17 cellular contexts compared by ENCODE assay signal in genomic region chr1:26044971-26045711, GRCh38. TPM values are rescaled to one million over a fixed set of nuclear protein-coding genes. Genes with fewer than 3 reads are reported as not detected.
DNase-seq lines count a peak whose midpoint lies in the region; ATAC-seq and TF ChIP-seq lines count a peak whose summit lies in the region.
"Had no signal": no experiment of that assay in that cellular context is flagged by ENCODE, and none has a peak within 500 bp of the region (broad histone marks: within the 10 kb centered on the region; RNA-seq: fewer than 3 reads in every experiment).

No MANE protein-coding gene starts in this region.

- H3K23ac ChIP-seq in mesendoderm (ENCODE audit: low read length), result peak overlapping the region; percentile 31

- peak overlapping the region; percentile 30 for H3K4me2 ChIP-seq in mesendoderm (ENCODE audit: low read length)

- H3K79me2 ChIP-seq in mesendoderm (ENCODE audit: control insufficient read depth, insufficient read depth, low read length), result no peaks in the 10 kb centered on the region

- H4K8ac ChIP-seq in mesendoderm (ENCODE audit: low read depth, low read length), result no peak overlapping the region

- H3K9me3 ChIP-seq in endodermal cell (ENCODE audit: control insufficient read depth, low read length) (no peaks in the 10 kb centered on the region), suprapubic skin (no peaks in the 10 kb centered on the region), sigmoid colon (no peaks in the 10 kb centered on the region)

- H3K4me1 ChIP-seq in endodermal cell (ENCODE audit: control insufficient read depth, insufficient read depth, low read length), result peaks cover 3% of the 10 kb centered on the region
- H3K4me1 ChIP-seq in mesendoderm (ENCODE audit: control insufficient read depth, low read depth, low read length), result no peaks in the 10 kb centered on the region
- H3K4me1 ChIP-seq in suprapubic skin, result peaks cover 20% of the 10 kb centered on the region
- H3K4me1 ChIP-seq in sigmoid colon, result peaks cover 0 to 17% (median 13%) of the 10 kb centered on the region in 4 donors

- H2BK5ac ChIP-seq in mesendoderm (ENCODE audit: low read length), result no peak overlapping the region

- TF ChIP-seq CTCF in endodermal cell (conservative IDR thresholded peaks at IDR 0.05) (no peak), suprapubic skin (IDR thresholded peaks at IDR 0.05) (no peak), sigmoid colon (IDR thresholded peaks at IDR 0.05) (no peak)

- TF ChIP-seq EP300 in suprapubic skin (IDR thresholded peaks at IDR 0.05) (no peak), sigmoid colon (IDR thresholded peaks at IDR 0.05) (no peak)

- no peak for ATAC-seq in HG02588 (IDR thresholded peaks at IDR 0.05; ENCODE audit: unreplicated experiment)
- no peak for ATAC-seq in GM21786 (IDR thresholded peaks at IDR 0.05; ENCODE audit: unreplicated experiment)
- ATAC-seq: natural killer cell treated with Interleukin-12 subunit alpha and Interleukin-12 subunit beta and Interleukin-15 and Interleukin-18, amount 100 ng/mL, for 72 hours had no signal

- H3K18ac ChIP-seq in mesendoderm (ENCODE audit: low read length), result no peak overlapping the region

- H4K5ac ChIP-seq in mesendoderm (ENCODE audit: low read length), result no peak overlapping the region

- H3K9ac ChIP-seq in endodermal cell (ENCODE audit: extremely low read depth, low read length, poor library complexity, severe bottlenecking), result no peak overlapping the region
- peak overlapping the region; percentile 45 for H3K9ac ChIP-seq in mesendoderm (ENCODE audit: low read length)

- no peaks in the 10 kb centered on the region for H3K4me1 Mint-ChIP-seq in activated naive CD4-positive, alpha-beta T cell treated with anti-CD3 and anti-CD28 coated beads, Interleukin-2, amount 50 U/mL, for 24 hours
- H3K4me1 Mint-ChIP-seq in endodermal cell, result peaks cover 2% of the 10 kb centered on the region

- H3K27me3 ChIP-seq in endodermal cell (ENCODE audit: control insufficient read depth, insufficient read depth, low read length, poor library complexity, severe bottlenecking) (peaks cover 89% of the 10 kb centered on the region), mesendoderm (ENCODE audit: insufficient read depth, low read length, poor library complexity) (peaks cover 25% of the 10 kb centered on the region), suprapubic skin (peaks cover 75% of the 10 kb centered on the region), sigmoid colon (peaks cover 26 to 53% (median 48%) of the 10 kb centered on the region in 3 donors)

- H3K56ac ChIP-seq in mesendoderm (ENCODE audit: low read length), result peak overlapping the region; percentile 65

- H3K79me1 ChIP-seq in mesendoderm (ENCODE audit: low read length), result no peaks in the 10 kb centered on the region

- H2BK120ac ChIP-seq in mesendoderm (ENCODE audit: low read depth, low read length), result no peak overlapping the region

- H2AK5ac ChIP-seq in mesendoderm (ENCODE audit: low read length), result no peak overlapping the region

- H3K27ac ChIP-seq in endodermal cell (ENCODE audit: low read depth, low read length) (no peak overlapping the region), mesendoderm (ENCODE audit: low read depth, low read length) (no peak overlapping the region), suprapubic skin (no peak overlapping the region), sigmoid colon (no peak overlapping the region)
- H3K27ac ChIP-seq: brain microvascular endothelial cell had no signal

- intact Hi-C loops in sigmoid colon (cut with DNase I), result no loop called here

- no peak overlapping the region for H3K4me3 ChIP-seq in endodermal cell (ENCODE audit: low read length)
- H3K4me3 ChIP-seq in mesendoderm (ENCODE audit: low read length), result no peak overlapping the region
- H3K4me3 ChIP-seq in suprapubic skin, result peak overlapping the region; percentile 45
- H3K4me3 ChIP-seq in sigmoid colon, result no peak overlapping the region

- no peak overlapping the region for H3K4ac ChIP-seq in mesendoderm (ENCODE audit: low read depth, low read length)

- H3K36me3 ChIP-seq in endodermal cell (ENCODE audit: control insufficient read depth, insufficient read depth, low read length) (no peaks in the 10 kb centered on the region), mesendoderm (ENCODE audit: control insufficient read depth, insufficient read depth, low read length) (no peaks in the 10 kb centered on the region), suprapubic skin (no peaks in the 10 kb centered on the region), sigmoid colon (no peaks in the 10 kb centered on the region)
- H3K36me3 ChIP-seq: brain microvascular endothelial cell had no signal

- peaks cover 37% of the 10 kb centered on the region for H3K27me3 Mint-ChIP-seq in activated naive CD4-positive, alpha-beta T cell treated with anti-CD3 and anti-CD28 coated beads, Interleukin-2, amount 50 U/mL, for 24 hours
- peaks cover 84% of the 10 kb centered on the region for H3K27me3 Mint-ChIP-seq in endodermal cell (ENCODE audit: insufficient read depth)

- no peak for DNase-seq in activated naive CD4-positive, alpha-beta T cell (lab: John Stamatoyannopoulos, UW)
- DNase-seq in endodermal cell (peak; percentile 60), mesendoderm (peak; percentile 13), suprapubic skin (ENCODE audit: low spot score in 2 of 2) (no peak), sigmoid colon (no peak)
- DNase-seq: activated effector memory CD4-positive, alpha-beta T cell treated with Interleukin-2 at 50 U/mL for 16 hours; brain microvascular endothelial cell; effector CD8-positive, alpha-beta T cell; foreskin fibroblast; Karpas-422; NCI-H187 had no signal

- no peak overlapping the region for H3K27ac Mint-ChIP-seq in activated naive CD4-positive, alpha-beta T cell treated with anti-CD3 and anti-CD28 coated beads, Interleukin-2, amount 50 U/mL, for 24 hours
- no peak overlapping the region for H3K27ac Mint-ChIP-seq in endodermal cell
- H3K27ac Mint-ChIP-seq: natural killer cell treated with Interleukin-12 subunit alpha and Interleukin-12 subunit beta and Interleukin-15 and Interleukin-18, amount 100 ng/mL, for 72 hours had no signal

- 55 to 62% methylated on average over 13 to 29 of the region's 29 CpGs for WGBS in endodermal cell (ENCODE audit: insufficient coverage in 1 of 2, insufficient read length in 1 of 2), 2 experiments
- WGBS in mesendoderm (ENCODE audit: extremely low coverage, insufficient coverage, low lambda C conversion rate), result no CpG with 5 or more reads among the region's 29 CpGs
- WGBS in suprapubic skin, result 46% methylated on average over 18 of the region's 29 CpGs
- WGBS in sigmoid colon, 2 donors, result 31 to 35% methylated on average over 29 of the region's 29 CpGs

- no peak overlapping the region for H2BK15ac ChIP-seq in mesendoderm (replicated peaks; ENCODE audit: low read depth)

- H3K4me3 Mint-ChIP-seq in activated naive CD4-positive, alpha-beta T cell treated with anti-CD3 and anti-CD28 coated beads, Interleukin-2, amount 50 U/mL, for 24 hours, result peak overlapping the region; percentile 20
- peak overlapping the region; percentile 40 for H3K4me3 Mint-ChIP-seq in endodermal cell
- H3K4me3 Mint-ChIP-seq: natural killer cell treated with Interleukin-12 subunit alpha and Interleukin-12 subunit beta and Interleukin-15 and Interleukin-18, amount 100 ng/mL, for 72 hours had no signal

- no peaks in the 10 kb centered on the region for H3K9me3 Mint-ChIP-seq in activated naive CD4-positive, alpha-beta T cell treated with anti-CD3 and anti-CD28 coated beads, Interleukin-2, amount 50 U/mL, for 24 hours
- no peaks in the 10 kb centered on the region for H3K9me3 Mint-ChIP-seq in endodermal cell
- H3K9me3 Mint-ChIP-seq: natural killer cell treated with Interleukin-12 subunit alpha and Interleukin-12 subunit beta and Interleukin-15 and Interleukin-18, amount 100 ng/mL, for 72 hours had no signal

- TF ChIP-seq POLR2A in suprapubic skin (IDR thresholded peaks at IDR 0.05) (no peak), sigmoid colon (IDR thresholded peaks at IDR 0.05) (no peak)

- H3K36me3 Mint-ChIP-seq in activated naive CD4-positive, alpha-beta T cell treated with anti-CD3 and anti-CD28 coated beads, Interleukin-2, amount 50 U/mL, for 24 hours, result no peaks in the 10 kb centered on the region
- no peaks in the 10 kb centered on the region for H3K36me3 Mint-ChIP-seq in endodermal cell (ENCODE audit: low read depth)
- H3K36me3 Mint-ChIP-seq: natural killer cell treated with Interleukin-12 subunit alpha and Interleukin-12 subunit beta and Interleukin-15 and Interleukin-18, amount 100 ng/mL, for 72 hours had no signal

RNA-seq across cellular contexts. Expression of gene SLC30A2, which starts 0.8 kb away (rescaled TPM):
- total RNA-seq in endodermal cell (not detected), suprapubic skin (1 to 10 TPM in 2 of 4 donors, under 1 TPM in 2; 0.15 to 2.0 (median 1.1) TPM), sigmoid colon (under 1 TPM in 1 of 4 donors, not detected in 3; 0.16 TPM)
- polyA plus RNA-seq in endodermal cell (2013, experiment 1 of 2), result not detected
- not detected for polyA plus RNA-seq in endodermal cell (2013, experiment 2 of 2)
- 0.35 TPM for polyA plus RNA-seq in mesendoderm (2013, experiment 1 of 2)
- 0.41 TPM for polyA plus RNA-seq in mesendoderm (2013, experiment 2 of 2)
- polyA plus RNA-seq in sigmoid colon, result under 1 TPM in 2 of 3 donors, not detected in 1; 0.07 to 0.92 TPM
- total RNA-seq: natural killer cell treated with Interleukin-12 subunit alpha and Interleukin-12 subunit beta and Interleukin-15 and Interleukin-18, amount 100 ng/mL, for 72 hours had no signal
- polyA plus RNA-seq: AG04450 had no signal

RNA-seq across cellular contexts. Expression of gene TRIM63, which starts 22.3 kb away (rescaled TPM):
- total RNA-seq in endodermal cell (not detected), suprapubic skin (1 to 10 TPM in 3 of 4 donors, under 1 TPM in 1; 0.42 to 2.4 (median 1.5) TPM), sigmoid colon (1 to 10 TPM in 1 of 4 donors, under 1 TPM in 1, not detected in 2; 0.81 to 2.1 TPM)
- polyA plus RNA-seq in endodermal cell (2013, experiment 1 of 2), result not detected
- polyA plus RNA-seq in endodermal cell (2013, experiment 2 of 2), result not detected
- not detected for polyA plus RNA-seq in mesendoderm (2013, experiment 1 of 2)
- polyA plus RNA-seq in mesendoderm (2013, experiment 2 of 2), result 0.03 TPM
- polyA plus RNA-seq in sigmoid colon, result 1 to 10 TPM in 1 of 3 donors, under 1 TPM in 2; 0.35 to 1.8 (median 0.46) TPM
- total RNA-seq: liver; natural killer cell treated with Interleukin-12 subunit alpha and Interleukin-12 subunit beta and Interleukin-15 and Interleukin-18, amount 100 ng/mL, for 72 hours had no signal
- polyA plus RNA-seq: AG04450 had no signal

RNA-seq across cellular contexts. Expression of gene EXTL1, which starts 23.6 kb away (rescaled TPM):
- total RNA-seq in endodermal cell (1 to 10 TPM; 3.3 to 3.7 TPM), suprapubic skin (1 to 10 TPM; 1.6 to 9.5 (median 4.2) TPM), sigmoid colon (1 to 10 TPM in 3 of 4 donors, under 1 TPM in 1; 0.99 to 1.5 (median 1.1) TPM)
- 2.5 TPM for polyA plus RNA-seq in endodermal cell (2013, experiment 1 of 2)
- polyA plus RNA-seq in endodermal cell (2013, experiment 2 of 2), result 2.1 TPM
- 0.21 TPM for polyA plus RNA-seq in mesendoderm (2013, experiment 1 of 2)
- polyA plus RNA-seq in mesendoderm (2013, experiment 2 of 2), result 0.17 TPM
- under 1 TPM in 2 of 3 donors, not detected in 1; under 0.01 to 0.39 TPM for polyA plus RNA-seq in sigmoid colon
- total RNA-seq: natural killer cell treated with Interleukin-12 subunit alpha and Interleukin-12 subunit beta and Interleukin-15 and Interleukin-18, amount 100 ng/mL, for 72 hours had no signal
- polyA plus RNA-seq: liver had no signal

RNA-seq across cellular contexts. Expression of gene PAFAH2, which starts 47.3 kb away (rescaled TPM):
- 10 to 100 TPM; 11.6 to 13.3 TPM for total RNA-seq in endodermal cell
- 10.9 TPM for polyA plus RNA-seq in endodermal cell (2013, experiment 1 of 2)
- polyA plus RNA-seq in endodermal cell (2013, experiment 2 of 2), result 8.7 TPM
- polyA plus RNA-seq in mesendoderm (2013, experiment 1 of 2), result 4.6 TPM
- polyA plus RNA-seq in mesendoderm (2013, experiment 2 of 2), result 4.5 TPM
- 10 to 100 TPM; 16.6 to 31.3 (median 20.0) TPM for total RNA-seq in suprapubic skin
- 10 to 100 TPM in 2 of 4 donors, 1 to 10 TPM in 2; 6.7 to 12.2 (median 9.8) TPM for total RNA-seq in sigmoid colon
- polyA plus RNA-seq in sigmoid colon, result 10 to 100 TPM; 19.2 to 36.1 (median 19.3) TPM

Comparison
In these comparisons a context has a peak if more than half of its experiments do, and no peak if none do; other contexts are left out.
1. DNase-seq: peak in endodermal cell (single experiment) and mesendoderm (single experiment); none in activated naive CD4-positive, alpha-beta T cell (0 of 4), suprapubic skin (0 of 2) and sigmoid colon (single experiment).